11 cellular contexts compared by ENCODE assay signal in genomic region chr11:64729851-64730382, GRCh38. TPM values are rescaled to one million over a fixed set of nuclear protein-coding genes. Genes with fewer than 3 reads are reported as not detected.
DNase-seq lines count a peak whose midpoint lies in the region; ATAC-seq and TF ChIP-seq lines count a peak whose summit lies in the region.
"Had no signal": no experiment of that assay in that cellular context is flagged by ENCODE, and none has a peak within 500 bp of the region (broad histone marks: within the 10 kb centered on the region; RNA-seq: fewer than 3 reads in every experiment).

No MANE protein-coding gene starts in this region.

- no peak for TF ChIP-seq CTCF in left lung (IDR thresholded peaks at IDR 0.05)

- H3K36me3 Mint-ChIP-seq in activated T-helper 17 cell treated with anti-CD3 and anti-CD28 coated beads, Interleukin-2, amount 50 U/mL, for 72 hours (ENCODE audit: low read depth) = peaks cover 63% of the 10 kb centered on the region
- peaks cover 48% of the 10 kb centered on the region for H3K36me3 Mint-ChIP-seq in activated T-helper 2 cell treated with anti-CD3 and anti-CD28 coated beads, Interferon-gamma antibody, Interleukin-2, Interleukin-4, amounts not matched to agents 10 μg/mL and 5 μg/mL and 100 μg/mL, durations not matched to agents 14 hours and 24 hours and 36 hours (ENCODE audit: low read depth)

- in situ Hi-C loops in Caki2 (cut with HindIII; ENCODE audit: low pct_unique_long_range_greater_than_20kb, low sequenced_read_pairs) = no loop called here

- H3K4me1 ChIP-seq in left lung = no peaks in the 10 kb centered on the region
- H3K4me1 ChIP-seq: breast epithelium had no signal

- no peaks in the 10 kb centered on the region for H3K9me3 Mint-ChIP-seq in activated T-helper 17 cell treated with anti-CD3 and anti-CD28 coated beads, Interleukin-2, amount 50 U/mL, for 72 hours
- no peaks in the 10 kb centered on the region for H3K9me3 Mint-ChIP-seq in activated T-helper 2 cell treated with anti-CD3 and anti-CD28 coated beads, Interferon-gamma antibody, Interleukin-2, Interleukin-4, amounts not matched to agents 10 μg/mL and 5 μg/mL and 100 μg/mL, durations not matched to agents 14 hours and 24 hours and 36 hours

- no peaks in the 10 kb centered on the region for H3K27me3 Mint-ChIP-seq in activated T-helper 17 cell treated with anti-CD3 and anti-CD28 coated beads, Interleukin-2, amount 50 U/mL, for 72 hours
- no peaks in the 10 kb centered on the region for H3K27me3 Mint-ChIP-seq in activated T-helper 2 cell treated with anti-CD3 and anti-CD28 coated beads, Interferon-gamma antibody, Interleukin-2, Interleukin-4, amounts not matched to agents 10 μg/mL and 5 μg/mL and 100 μg/mL, durations not matched to agents 14 hours and 24 hours and 36 hours (ENCODE audit: low read depth)

- intact Hi-C loops in left lung (cut with DNase I) = no loop called here
- intact Hi-C loops in activated T-helper 2 cell treated with anti-CD3 and anti-CD28 coated beads, Interferon-gamma antibody, Interleukin-2, Interleukin-4, amounts not matched to agents 10 μg/mL and 5 μg/mL and 100 μg/mL, durations not matched to agents 14 hours and 24 hours and 36 hours (cut with micrococcal nuclease) = no loop called here

- H3K27me3 ChIP-seq in H7 (ENCODE audit: control insufficient read depth, insufficient read depth, low read length) = no peaks in the 10 kb centered on the region; the same call in 1 of the 2 replicates
- no peaks in the 10 kb centered on the region for H3K27me3 ChIP-seq in left lung
- H3K27me3 ChIP-seq: breast epithelium had no signal

- H3K4me1 Mint-ChIP-seq in activated T-helper 17 cell treated with anti-CD3 and anti-CD28 coated beads, Interleukin-2, amount 50 U/mL, for 72 hours = no peaks in the 10 kb centered on the region
- H3K4me1 Mint-ChIP-seq in activated T-helper 2 cell treated with anti-CD3 and anti-CD28 coated beads, Interferon-gamma antibody, Interleukin-2, Interleukin-4, amounts not matched to agents 10 μg/mL and 5 μg/mL and 100 μg/mL, durations not matched to agents 14 hours and 24 hours and 36 hours (ENCODE audit: low read depth) = no peaks in the 10 kb centered on the region

- H3K4me3 ChIP-seq in H7 (ENCODE audit: insufficient read depth, low read depth, low read length) (peak overlapping the region; percentile 22), left lung (no peak overlapping the region)
- H3K4me3 ChIP-seq: breast epithelium had no signal

- ATAC-seq in activated T-helper 17 cell treated with anti-CD3 and anti-CD28 coated beads, Interleukin-2, amount 50 U/mL, for 72 hours (replicated peaks) = peak; percentile 52
- peak; percentile 77 for ATAC-seq in left lung

- no peak overlapping the region for H3K27ac ChIP-seq in left lung
- H3K27ac ChIP-seq: breast epithelium had no signal

- DNase-seq in Caki2 (ENCODE audit: low read depth) = peak; percentile 25
- peak; percentile 96 for DNase-seq in H7
- peak in 1 of 2 donors; percentile 85 for DNase-seq in left lung
- no peak for DNase-seq in NCI-H226
- no peak for DNase-seq in activated T-helper 2 cell treated with anti-CD3 and anti-CD28 coated beads, Interferon-gamma antibody, Interleukin-2, Interleukin-4, amounts not matched to agents 10 μg/mL and 5 μg/mL and 100 μg/mL, durations not matched to agents 14 hours and 24 hours and 36 hours (ENCODE audit: low spot score)
- no peak for DNase-seq in LoVo (ENCODE audit: low spot score)
- no peak for DNase-seq in GOT3 (lab: John Stamatoyannopoulos, UW)
- DNase-seq: activated CD4-positive, CD25-positive, alpha-beta regulatory T cell treated with anti-CD3 and anti-CD28 coated beads, Interleukin-2, amount 50 U/mL, for 72 hours had no signal

- H3K36me3 ChIP-seq in H7 (replicated peaks; ENCODE audit: control insufficient read depth, insufficient read depth, low read length) (no peaks in the 10 kb centered on the region), left lung (peaks cover 0 to 60% of the 10 kb centered on the region in 2 donors)
- H3K36me3 ChIP-seq: breast epithelium had no signal

- H3K27ac Mint-ChIP-seq in activated T-helper 17 cell treated with anti-CD3 and anti-CD28 coated beads, Interleukin-2, amount 50 U/mL, for 72 hours = no peak overlapping the region
- H3K27ac Mint-ChIP-seq in activated T-helper 2 cell treated with anti-CD3 and anti-CD28 coated beads, Interferon-gamma antibody, Interleukin-2, Interleukin-4, amounts not matched to agents 10 μg/mL and 5 μg/mL and 100 μg/mL, durations not matched to agents 14 hours and 24 hours and 36 hours = no peak overlapping the region

- no peak overlapping the region for H3K4me3 Mint-ChIP-seq in activated T-helper 17 cell treated with anti-CD3 and anti-CD28 coated beads, Interleukin-2, amount 50 U/mL, for 72 hours
- H3K4me3 Mint-ChIP-seq in activated T-helper 2 cell treated with anti-CD3 and anti-CD28 coated beads, Interferon-gamma antibody, Interleukin-2, Interleukin-4, amounts not matched to agents 10 μg/mL and 5 μg/mL and 100 μg/mL, durations not matched to agents 14 hours and 24 hours and 36 hours (ENCODE audit: low read depth) = no peak overlapping the region

- H3K9me3 ChIP-seq in left lung = no peaks in the 10 kb centered on the region
- H3K9me3 ChIP-seq: breast epithelium had no signal

RNA-seq across cellular contexts. Expression of gene NRXN2, which starts 6.9 kb away (rescaled TPM):
- total RNA-seq in Caki2 (2014; rRNA removed; shearing (Covaris generic); ENCODE audit: low replicate concordance) = 2.2 and 22.7 TPM in 2 replicates
- total RNA-seq in H7 (2014; rRNA removed; shearing (Covaris generic)) = 0.85 and 1.9 TPM in 2 replicates
- 1 to 10 TPM in 1 of 2 donors, under 1 TPM in 1; 0.11 to 1.2 TPM for total RNA-seq in activated T-helper 17 cell treated with anti-CD3 and anti-CD28 coated beads, Interleukin-2, amount 50 U/mL, for 72 hours
- total RNA-seq in left lung = 1 to 10 TPM; 3.5 to 7.9 TPM
- total RNA-seq in activated T-helper 2 cell treated with anti-CD3 and anti-CD28 coated beads, Interferon-gamma antibody, Interleukin-2, Interleukin-4, amounts not matched to agents 10 μg/mL and 5 μg/mL and 100 μg/mL, durations not matched to agents 14 hours and 24 hours and 36 hours = 0.05 TPM in 1 of 2 replicates, not detected in the other

RNA-seq across cellular contexts. Expression of gene RASGRP2, which starts 14.0 kb away (rescaled TPM):
- total RNA-seq in Caki2 (2014; rRNA removed; shearing (Covaris generic); ENCODE audit: low replicate concordance) = not detected in 2 replicates
- total RNA-seq in H7 (2014; rRNA removed; shearing (Covaris generic)) = 9.2 and 12.3 TPM in 2 replicates
- 10 to 100 TPM; 11.0 to 21.6 TPM for total RNA-seq in activated T-helper 17 cell treated with anti-CD3 and anti-CD28 coated beads, Interleukin-2, amount 50 U/mL, for 72 hours
- total RNA-seq in left lung = 10 to 100 TPM; 10.8 to 35.3 TPM
- 19.6 and 20.9 TPM in 2 replicates for total RNA-seq in activated T-helper 2 cell treated with anti-CD3 and anti-CD28 coated beads, Interferon-gamma antibody, Interleukin-2, Interleukin-4, amounts not matched to agents 10 μg/mL and 5 μg/mL and 100 μg/mL, durations not matched to agents 14 hours and 24 hours and 36 hours

RNA-seq across cellular contexts. Expression of gene PYGM, which starts 29.9 kb away (rescaled TPM):
- 0.23 TPM in 1 of 2 replicates, not detected in the other for total RNA-seq in Caki2 (2014; rRNA removed; shearing (Covaris generic); ENCODE audit: low replicate concordance)
- 2.9 and 6.4 TPM in 2 replicates for total RNA-seq in H7 (2014; rRNA removed; shearing (Covaris generic))
- total RNA-seq in activated T-helper 17 cell treated with anti-CD3 and anti-CD28 coated beads, Interleukin-2, amount 50 U/mL, for 72 hours = 1 to 10 TPM; 4.0 to 4.7 TPM
- total RNA-seq in left lung = 1 to 10 TPM; 1.3 to 3.7 TPM
- total RNA-seq in activated T-helper 2 cell treated with anti-CD3 and anti-CD28 coated beads, Interferon-gamma antibody, Interleukin-2, Interleukin-4, amounts not matched to agents 10 μg/mL and 5 μg/mL and 100 μg/mL, durations not matched to agents 14 hours and 24 hours and 36 hours = 1.9 and 2.0 TPM in 2 replicates
- total RNA-seq: LHCN-M2 had no signal

RNA-seq across cellular contexts. Expression of gene SF1, which starts 48.4 kb away (rescaled TPM):
- total RNA-seq in Caki2 (2014; rRNA removed; shearing (Covaris generic); ENCODE audit: low replicate concordance) = 43.2 and 95.5 TPM in 2 replicates
- total RNA-seq in H7 (2014; rRNA removed; shearing (Covaris generic)) = 66.5 and 80.0 TPM in 2 replicates
- 100 to 1,000 TPM; 316 to 397 TPM for total RNA-seq in activated T-helper 17 cell treated with anti-CD3 and anti-CD28 coated beads, Interleukin-2, amount 50 U/mL, for 72 hours
- 100 to 1,000 TPM; 169 to 228 TPM for total RNA-seq in left lung
- 460 and 461 TPM in 2 replicates for total RNA-seq in activated T-helper 2 cell treated with anti-CD3 and anti-CD28 coated beads, Interferon-gamma antibody, Interleukin-2, Interleukin-4, amounts not matched to agents 10 μg/mL and 5 μg/mL and 100 μg/mL, durations not matched to agents 14 hours and 24 hours and 36 hours

Comparison
In these comparisons a context has a peak if more than half of its experiments do, and no peak if none do; other contexts are left out.
1. DNase-seq: peak in Caki2 (single experiment) and H7 (single experiment); none in NCI-H226 (single experiment), activated T-helper 2 cell treated with anti-CD3 and anti-CD28 coated beads, Interferon-gamma antibody, Interleukin-2, Interleukin-4, amounts not matched to agents 10 μg/mL and 5 μg/mL and 100 μg/mL, durations not matched to agents 14 hours and 24 hours and 36 hours (single experiment), LoVo (single experiment) and GOT3 (single experiment).